ENCODE assay signal across 29 cellular contexts in genomic region chr3:131306242-131306641, GRCh38.
"Had no signal": no experiment of that assay in that cellular context is flagged by ENCODE, and none has a peak within 500 bp of the region (broad histone marks: within the 10 kb centered on the region; RNA-seq: fewer than 3 reads in every experiment).

No MANE protein-coding gene starts in this region.

- H3K4me3 ChIP-seq: left lung, lower lobe of right lung, neural progenitor cell, psoas muscle, right atrium auricular region, right lobe of liver, smooth muscle cell, tibial nerve, uterus had no signal

- DNase-seq: hypothalamus; immature natural killer cell; kidney; left colon; left lung; lower lobe of right lung; mammary epithelial cell; mesenchymal stem cell; naive B cell; natural killer cell; nephron progenitor cell; occipital lobe; psoas muscle; right lobe of liver; stimulated activated CD4-positive, alpha-beta T cell treated with anti-CD3 and anti-CD28 coated beads, Interleukin-1b, Interleukin-23, amount 100 ng/mL, for 48 hours; stimulated activated CD4-positive, alpha-beta T cell treated with anti-CD3 and anti-CD28 coated beads, Interleukin-2, amount 100 ng/mL, for 48 hours; stimulated activated CD4-positive, alpha-beta T cell treated with anti-CD3 and anti-CD28 coated beads, Interleukin-4, amount 100 ng/mL, for 4 hours; stimulated activated CD8-positive, alpha-beta memory T cell treated with anti-CD3 and anti-CD28 coated beads, Interleukin-4, amount 100 ng/mL, for 48 hours; stimulated activated naive CD4-positive, alpha-beta T cell treated with Interleukin-2 at 50 U/mL for 16 hours; stimulated activated naive CD8-positive, alpha-beta T cell treated with anti-CD3 and anti-CD28 coated beads, Interleukin-15, amount 100 ng/mL, for 72 hours; substantia nigra; uterus had no signal

- H3K27ac ChIP-seq: left lung, lower lobe of right lung, neural progenitor cell, neutrophil, parathyroid adenoma, psoas muscle, right atrium auricular region, right lobe of liver, tibial nerve, uterus had no signal

- H3K4me1 ChIP-seq: left lung, lower lobe of right lung, neural progenitor cell, parathyroid adenoma, psoas muscle, right atrium auricular region, right lobe of liver, tibial nerve, uterus had no signal

- H3K27me3 ChIP-seq: left lung, neural progenitor cell, neutrophil, right atrium auricular region, right lobe of liver, tibial nerve, uterus had no signal

- H3K36me3 ChIP-seq: left lung, lower lobe of right lung, neural progenitor cell, neutrophil, right atrium auricular region, right lobe of liver, tibial nerve, uterus had no signal

- ATAC-seq: left colon; left lung; lower lobe of right lung; natural killer cell; psoas muscle; right lobe of liver; stimulated activated memory B cell treated with anti-CD40 and anti-IgM and Interleukin-4, amounts not matched to agents 10 μg/mL and 1 μg/mL and 100 μg/mL, for 72 hours; stimulated activated naive CD8-positive, alpha-beta T cell treated with anti-CD3 and anti-CD28 coated beads, Interleukin-15, amount 100 ng/mL, for 72 hours had no signal

- H3K9me3 ChIP-seq: left lung, lower lobe of right lung, neutrophil, psoas muscle, right atrium auricular region, right lobe of liver, tibial nerve, uterus had no signal
